In the genomic region with DNA sequence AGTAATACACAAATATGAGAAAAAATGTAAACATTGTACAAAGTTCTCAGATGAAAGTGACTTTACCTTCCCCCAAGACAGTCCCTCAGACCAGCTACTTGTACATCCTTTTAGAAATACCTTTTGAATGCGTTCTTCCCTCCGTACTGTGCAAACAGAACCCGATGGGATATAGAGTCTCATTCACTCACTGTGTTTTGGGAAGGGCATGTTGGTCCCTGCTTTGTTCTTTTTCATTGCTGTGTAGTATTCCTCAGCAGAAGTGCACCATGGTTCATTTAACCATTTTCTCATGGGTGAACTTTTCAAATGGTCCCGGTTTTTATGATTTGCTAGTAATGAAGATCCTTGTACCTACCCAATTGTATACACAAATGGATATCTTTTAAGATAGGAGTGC, we compare ENCODE assay signal across 26 cellular contexts.
"Had no signal": no experiment of that assay in that cellular context is flagged by ENCODE, and none has a peak within 500 bp of the region (broad histone marks: within the 10 kb centered on the region; RNA-seq: fewer than 3 reads in every experiment).

No MANE protein-coding gene starts in this region.

- H3K79me2 ChIP-seq: hepatocyte had no signal

- H2AFZ ChIP-seq: hepatocyte had no signal

- FAIRE-seq: colon, endothelial cell of umbilical vein, frontal cortex, kidney had no signal

- H3K4me2 ChIP-seq: hepatocyte had no signal

- DNase-seq: dermis blood vessel endothelial cell; effector CD4-positive, alpha-beta T cell; effector memory CD4-positive, alpha-beta T cell; foreskin keratinocyte; heart left ventricle; hypothalamus; immature natural killer cell; islet precursor cell; kidney; kidney glomerular epithelial cell; left colon; left ventricle myocardium superior; mammary epithelial cell; mesendoderm; midbrain; naive thymus-derived CD4-positive, alpha-beta T cell had no signal

- H3K27ac ChIP-seq: coronary artery, dorsolateral prefrontal cortex, esophagus muscularis mucosa, foreskin keratinocyte, gastroesophageal sphincter, heart left ventricle, hepatocyte had no signal

- H3K27me3 ChIP-seq: dorsolateral prefrontal cortex, esophagus muscularis mucosa, foreskin keratinocyte, gastroesophageal sphincter, heart left ventricle, hepatocyte had no signal

- H3K4me3 ChIP-seq: coronary artery, dorsolateral prefrontal cortex, esophagus muscularis mucosa, gastroesophageal sphincter, heart left ventricle, hepatocyte, lung had no signal

- ATAC-seq: foreskin keratinocyte; gastroesophageal sphincter; heart left ventricle; left colon; left lobe of liver; left ventricle myocardium superior; naive thymus-derived CD4-positive, alpha-beta T cell had no signal

- H3K9me3 ChIP-seq: esophagus muscularis mucosa, gastroesophageal sphincter, heart left ventricle had no signal

- H3K36me3 ChIP-seq: esophagus muscularis mucosa, gastroesophageal sphincter had no signal

- H3K4me1 ChIP-seq: foreskin keratinocyte had no signal
